In genomic region chr5:86143837-86144236, GRCh38 we compare ENCODE assay signal across 23 cellular contexts.
A peak's percentile ranks its signal among the peaks of the same experiment; 100 is the strongest.
DNase-seq lines count a peak whose midpoint lies in the region; ATAC-seq and TF ChIP-seq lines count a peak whose summit lies in the region.
"Had no signal": no experiment of that assay in that cellular context is flagged by ENCODE, and none has a peak within 500 bp of the region (broad histone marks: within the 10 kb centered on the region; RNA-seq: fewer than 3 reads in every experiment).

No MANE protein-coding gene starts in this region.

- H3K36me3 ChIP-seq in heart right ventricle (no peaks in the 10 kb centered on the region), body of pancreas (replicated peaks in 1 of 2; ENCODE audit: insufficient read depth in 1 of 2, low read depth in 2 of 2) (no peaks in the 10 kb centered on the region)
- H3K36me3 ChIP-seq: suprapubic skin had no signal

- ATAC-seq in heart right ventricle = peak in 5 of 8 donors; percentile 61 to 93 (median 83)
- no peak for ATAC-seq in GM19397 (IDR thresholded peaks at IDR 0.05; ENCODE audit: unreplicated experiment)
- no peak for ATAC-seq in body of pancreas
- ATAC-seq: activated T-helper 17 cell treated with anti-CD3 and anti-CD28 coated beads, Interleukin-2, amount 50 U/mL, for 72 hours; CD8-positive, alpha-beta T cell; esophagus mucosa; GM12878; naive thymus-derived CD4-positive, alpha-beta T cell had no signal

- TF ChIP-seq CTCF in heart right ventricle (IDR thresholded peaks at IDR 0.05) (no peak), progenitor cell of endocrine pancreas (IDR thresholded peaks at IDR 0.05; ENCODE audit: unreplicated experiment) (no peak), body of pancreas (IDR thresholded peaks at IDR 0.05) (no peak)

- peak; percentile 14 for DNase-seq in HEK293T (ENCODE audit: extremely low spot score)
- DNase-seq in M059J (ENCODE audit: low read depth) = peak; percentile 2
- peak; percentile 8 to 24 for DNase-seq in heart right ventricle
- DNase-seq in progenitor cell of endocrine pancreas (ENCODE audit: low spot score, unreplicated experiment) = no peak
- no peak for DNase-seq in activated CD4-positive, alpha-beta T cell treated with anti-CD3 and anti-CD28 coated beads for 48 hours
- DNase-seq in body of pancreas = no peak
- DNase-seq: activated CD4-positive, alpha-beta T cell treated with anti-CD3 and anti-CD28 coated beads, Interleukin-2, amount 50 U/mL, for 4 hours; activated CD8-positive, alpha-beta memory T cell treated with anti-CD3 and anti-CD28 coated beads, Interleukin-2, amount 50 U/mL, for 4 hours; activated naive CD8-positive, alpha-beta T cell treated with anti-CD3 and anti-CD28 coated beads for 36 hours; CD8-positive, alpha-beta T cell; DMS79 treated with DMSO at 0.1 percent for 48 hours; effector memory CD4-positive, alpha-beta T cell; Karpas-422; kidney; naive thymus-derived CD4-positive, alpha-beta T cell; NCI-H1930; NCI-H446 treated with DMSO at 0.1 percent for 48 hours; T-helper 9 cell had no signal

- H3K4me3 Mint-ChIP-seq in progenitor cell of endocrine pancreas (ENCODE audit: low read depth) = no peak overlapping the region
- H3K4me3 Mint-ChIP-seq: activated naive CD8-positive, alpha-beta T cell treated with anti-CD3 and anti-CD28 coated beads for 36 hours; activated T-helper 17 cell treated with anti-CD3 and anti-CD28 coated beads, Interleukin-2, amount 50 U/mL, for 72 hours; CD8-positive, alpha-beta T cell; naive thymus-derived CD4-positive, alpha-beta T cell had no signal

- CTCF ChIA-PET in HEK293T (lab: Yijun Ruan, JAX) = no interaction called here

- 45 to 52% methylated on average over 3 of the region's 3 CpGs for WGBS in heart right ventricle, 2 donors
- 41 to 51% methylated on average over 3 of the region's 3 CpGs for WGBS in body of pancreas, 2 donors

- POLR2A ChIA-PET in HEK293T (lab: Yijun Ruan, JAX) = no interaction called here

- intact Hi-C loops in heart right ventricle (cut with DNase I) (no loop called here), body of pancreas (cut with DNase I) (no loop called here)

- H3K9me3 ChIP-seq in heart right ventricle = peaks cover 0 to 10% (median 0%) of the 10 kb centered on the region in 11 donors
- no peaks in the 10 kb centered on the region for H3K9me3 ChIP-seq in body of pancreas

- H3K27ac ChIP-seq in heart right ventricle (no peak overlapping the region), body of pancreas (no peak overlapping the region)
- H3K27ac ChIP-seq: suprapubic skin had no signal

- H3K27ac Mint-ChIP-seq in progenitor cell of endocrine pancreas = peak overlapping the region; percentile 7
- H3K27ac Mint-ChIP-seq: activated naive CD8-positive, alpha-beta T cell treated with anti-CD3 and anti-CD28 coated beads for 36 hours; activated T-helper 17 cell treated with anti-CD3 and anti-CD28 coated beads, Interleukin-2, amount 50 U/mL, for 72 hours; CD8-positive, alpha-beta T cell; naive thymus-derived CD4-positive, alpha-beta T cell had no signal

- H3K4me1 ChIP-seq in heart right ventricle (no peaks in the 10 kb centered on the region), body of pancreas (no peaks in the 10 kb centered on the region)
- H3K4me1 ChIP-seq: suprapubic skin had no signal

- no peaks in the 10 kb centered on the region for H3K36me3 Mint-ChIP-seq in progenitor cell of endocrine pancreas (ENCODE audit: insufficient read depth)
- H3K36me3 Mint-ChIP-seq: activated naive CD8-positive, alpha-beta T cell treated with anti-CD3 and anti-CD28 coated beads for 36 hours; CD8-positive, alpha-beta T cell; naive thymus-derived CD4-positive, alpha-beta T cell had no signal

- H3K9me3 Mint-ChIP-seq in progenitor cell of endocrine pancreas (ENCODE audit: low read depth) = peaks cover 4% of the 10 kb centered on the region

- H3K27me3 ChIP-seq in heart right ventricle (no peaks in the 10 kb centered on the region), body of pancreas (no peaks in the 10 kb centered on the region)
- H3K27me3 ChIP-seq: suprapubic skin had no signal

- H3K27me3 Mint-ChIP-seq in progenitor cell of endocrine pancreas = no peaks in the 10 kb centered on the region
- H3K27me3 Mint-ChIP-seq: activated naive CD8-positive, alpha-beta T cell treated with anti-CD3 and anti-CD28 coated beads for 36 hours; activated T-helper 17 cell treated with anti-CD3 and anti-CD28 coated beads, Interleukin-2, amount 50 U/mL, for 72 hours; naive thymus-derived CD4-positive, alpha-beta T cell had no signal

- no peak for TF ChIP-seq POLR2A in body of pancreas (IDR thresholded peaks at IDR 0.05)

- no peak overlapping the region for H3K4me3 ChIP-seq in heart right ventricle
- no peak overlapping the region for H3K4me3 ChIP-seq in body of pancreas
- H3K4me3 ChIP-seq: GM12878, suprapubic skin had no signal

- no peaks in the 10 kb centered on the region for H3K4me1 Mint-ChIP-seq in progenitor cell of endocrine pancreas (ENCODE audit: low read depth)
- H3K4me1 Mint-ChIP-seq: activated naive CD8-positive, alpha-beta T cell treated with anti-CD3 and anti-CD28 coated beads for 36 hours; activated T-helper 17 cell treated with anti-CD3 and anti-CD28 coated beads, Interleukin-2, amount 50 U/mL, for 72 hours; naive thymus-derived CD4-positive, alpha-beta T cell had no signal

TF ChIP-seq in HEK293T, 16 proteins besides CTCF, POLR2A, EP300 and RAD21:
- TF ChIP-seq LEF1 (IDR thresholded peaks at IDR 0.05; ENCODE audit: borderline replicate concordance) = no peak
- TF ChIP-seq TARDBP (IDR thresholded peaks at IDR 0.05) = no peak
- no peak for TF ChIP-seq NFRKB (IDR thresholded peaks at IDR 0.05)
- TF ChIP-seq ARNT (IDR thresholded peaks at IDR 0.05) = no peak
- no peak for TF ChIP-seq SUZ12 (IDR thresholded peaks at IDR 0.05)
- no peak for TF ChIP-seq FOXA1 (IDR thresholded peaks at IDR 0.05)
- TF ChIP-seq ZNF384 (IDR thresholded peaks at IDR 0.05) = no peak
- TF ChIP-seq ELF4 (IDR thresholded peaks at IDR 0.05) = no peak
- TF ChIP-seq FOXK2 (IDR thresholded peaks at IDR 0.05) = no peak
- TF ChIP-seq SP1 (IDR thresholded peaks at IDR 0.05) = no peak
- TF ChIP-seq HDGF (IDR thresholded peaks at IDR 0.05; ENCODE audit: borderline replicate concordance) = no peak
- TF ChIP-seq FOXM1 (IDR thresholded peaks at IDR 0.05; ENCODE audit: borderline replicate concordance) = no peak
- TF ChIP-seq CTBP1 (IDR thresholded peaks at IDR 0.05; ENCODE audit: borderline replicate concordance) = no peak
- TF ChIP-seq PKNOX1 (IDR thresholded peaks at IDR 0.05) = no peak
TF ChIP-seq in HEK293T: peak in this region for 0.

Comparison
In these comparisons a context has a peak if more than half of its experiments do, and no peak if none do; other contexts are left out.
1. DNase-seq: peak in HEK293T (single experiment), M059J (single experiment) and heart right ventricle (2 of 2); none in progenitor cell of endocrine pancreas (single experiment), activated CD4-positive, alpha-beta T cell treated with anti-CD3 and anti-CD28 coated beads for 48 hours (single experiment) and body of pancreas (0 of 4).
2. ATAC-seq: peak in heart right ventricle (5 of 8); none in GM19397 (single experiment) and body of pancreas (single experiment).